ENCODE assay signal across 10 cellular contexts in genomic region chr15:49815937-49816336, GRCh38.
DNase-seq lines count a peak whose midpoint lies in the region; ATAC-seq and TF ChIP-seq lines count a peak whose summit lies in the region.
"Had no signal": no experiment of that assay in that cellular context is flagged by ENCODE, and none has a peak within 500 bp of the region (broad histone marks: within the 10 kb centered on the region; RNA-seq: fewer than 3 reads in every experiment).

No MANE protein-coding gene starts in this region.

- no peak overlapping the region for H3K9ac ChIP-seq in KMS-11

- no peak for TF ChIP-seq CTCF in AG10803 (conservative IDR thresholded peaks at IDR 0.05; ENCODE audit: low read length)
- TF ChIP-seq CTCF in KMS-11 (conservative IDR thresholded peaks at IDR 0.05; ENCODE audit: low read depth, low read length): no peak
- no peak for TF ChIP-seq CTCF in fibroblast of pulmonary artery (IDR thresholded peaks at IDR 0.05; ENCODE audit: low read length, missing control alignments)
- TF ChIP-seq CTCF in GM10266 (IDR thresholded peaks at IDR 0.05; ENCODE audit: control insufficient read depth, insufficient read depth, low read depth, missing control alignments): no peak
- no peak for TF ChIP-seq CTCF in prostate gland (IDR thresholded peaks at IDR 0.05)

- H3K4me2 ChIP-seq in KMS-11: peak overlapping the region; percentile 34

- DNase-seq in AG10803 (ENCODE audit: low read depth) (peak; percentile 99), fibroblast of pulmonary artery (ENCODE audit: low read depth) (peak; percentile 53), GM10266 (ENCODE audit: extremely low spot score) (no peak), prostate gland (ENCODE audit: low spot score) (no peak)
- no peak for DNase-seq in effector memory CD8-positive, alpha-beta T cell

- no peak for TF ChIP-seq POLR2A in prostate gland (IDR thresholded peaks at IDR 0.05)

- ATAC-seq in GM19397 (IDR thresholded peaks at IDR 0.05; ENCODE audit: unreplicated experiment) (peak; percentile 69), GM21529 (IDR thresholded peaks at IDR 0.05; ENCODE audit: unreplicated experiment) (no peak)
- ATAC-seq in effector memory CD8-positive, alpha-beta T cell (replicated peaks): no peak
- ATAC-seq: Panc1 had no signal

- H3K27me3 ChIP-seq in KMS-11 (ENCODE audit: insufficient read depth, low read depth) (no peaks in the 10 kb centered on the region), prostate gland (replicated peaks; ENCODE audit: insufficient read depth) (no peaks in the 10 kb centered on the region)

- peaks cover 3 to 8% of the 10 kb centered on the region in 2 donors for H3K4me1 Mint-ChIP-seq in effector memory CD8-positive, alpha-beta T cell (ENCODE audit: low read depth in 2 of 2)

- no peaks in the 10 kb centered on the region for H3K36me3 ChIP-seq in KMS-11 (ENCODE audit: insufficient read depth)
- H3K36me3 ChIP-seq in prostate gland: no peaks in the 10 kb centered on the region

- intact Hi-C loops in prostate gland (cut with DNase I): no loop called here

- H3K9me3 ChIP-seq in prostate gland: no peaks in the 10 kb centered on the region

- no peaks in the 10 kb centered on the region for H3K27me3 Mint-ChIP-seq in effector memory CD8-positive, alpha-beta T cell
- H3K27me3 Mint-ChIP-seq: type B pancreatic cell had no signal

- peak overlapping the region; percentile 25; the same call in 1 of the 2 replicates for H2AFZ ChIP-seq in KMS-11 (ENCODE audit: low read depth)

- H3K79me2 ChIP-seq in KMS-11 (ENCODE audit: insufficient read depth, low read depth): no peaks in the 10 kb centered on the region

- H3K27ac ChIP-seq in KMS-11: no peak overlapping the region
- no peak overlapping the region for H3K27ac ChIP-seq in prostate gland

- H4K20me1 ChIP-seq in KMS-11 (ENCODE audit: insufficient read depth): no peaks in the 10 kb centered on the region

- no peak overlapping the region for H3K27ac Mint-ChIP-seq in effector memory CD8-positive, alpha-beta T cell
- H3K27ac Mint-ChIP-seq: type B pancreatic cell had no signal

- H3K4me1 ChIP-seq in KMS-11 (ENCODE audit: low read depth, poor library complexity, severe bottlenecking) (peaks cover 17% of the 10 kb centered on the region), prostate gland (replicated peaks) (no peaks in the 10 kb centered on the region)

- H3K36me3 Mint-ChIP-seq in effector memory CD8-positive, alpha-beta T cell (ENCODE audit: insufficient read depth): peaks cover 3% of the 10 kb centered on the region
- H3K36me3 Mint-ChIP-seq: type B pancreatic cell had no signal

- H3K9me3 Mint-ChIP-seq in effector memory CD8-positive, alpha-beta T cell: peaks cover 0 to 2% of the 10 kb centered on the region in 2 donors

- WGBS in prostate gland: 6% methylated on average over 3 of the region's 3 CpGs

- no peak overlapping the region for H3K4me3 ChIP-seq in AG10803 (ENCODE audit: low read length)
- H3K4me3 ChIP-seq in KMS-11 (IDR thresholded peaks at IDR 0.05; ENCODE audit: insufficient read depth, low read depth, low read length): no peak overlapping the region
- no peak overlapping the region for H3K4me3 ChIP-seq in fibroblast of pulmonary artery (replicated peaks; ENCODE audit: low read depth, low read length)
- H3K4me3 ChIP-seq in prostate gland: no peak overlapping the region

- no peak overlapping the region for H3K4me3 Mint-ChIP-seq in effector memory CD8-positive, alpha-beta T cell
- H3K4me3 Mint-ChIP-seq: type B pancreatic cell had no signal

Comparison
In these comparisons a context has a peak if more than half of its experiments do, and no peak if none do; other contexts are left out.
1. DNase-seq: peak in AG10803 (single experiment) and fibroblast of pulmonary artery (single experiment); none in GM10266 (single experiment), prostate gland (single experiment) and effector memory CD8-positive, alpha-beta T cell (0 of 3).